ENCODE assay signal across 32 cellular contexts in genomic region chr17:3590768-3591167, GRCh38.
"Had no signal": no experiment of that assay in that cellular context is flagged by ENCODE, and none has a peak within 500 bp of the region (broad histone marks: within the 10 kb centered on the region; RNA-seq: fewer than 3 reads in every experiment).

No MANE protein-coding gene starts in this region.

- H3K9me3 Mint-ChIP-seq: activated B cell treated with CpG ODN at 0.5 μM for 24 hours; activated CD8-positive, alpha-beta T cell treated with anti-CD3 and anti-CD28 coated beads for 36 hours; activated T-cell treated with anti-CD3 and anti-CD28 coated beads, Interleukin-2, amount 50 U/mL, for 4 hours; activated T-helper 17 cell treated with anti-CD3 and anti-CD28 coated beads, Interleukin-2, amount 50 U/mL, for 72 hours; T-helper 2 cell treated with Interferon-gamma antibody and Interleukin-4, amounts not matched to agents 5 μg/mL and 100 μg/mL, for 36 hours had no signal

- H3K27me3 Mint-ChIP-seq: activated B cell treated with CpG ODN at 0.5 μM for 24 hours; activated CD8-positive, alpha-beta T cell treated with anti-CD3 and anti-CD28 coated beads for 36 hours; activated naive CD8-positive, alpha-beta T cell; activated T-helper 17 cell treated with anti-CD3 and anti-CD28 coated beads, Interleukin-2, amount 50 U/mL, for 72 hours; T-helper 17 cell had no signal

- H3K27me3 ChIP-seq: brain microvascular endothelial cell, colonic mucosa, esophagus muscularis mucosa, foreskin keratinocyte, gastroesophageal sphincter had no signal

- H3K27ac ChIP-seq: brain microvascular endothelial cell, colonic mucosa, esophagus muscularis mucosa, foreskin keratinocyte, gastroesophageal sphincter, WERI-Rb-1 had no signal

- H3K9me3 ChIP-seq: colonic mucosa, esophagus muscularis mucosa, gastroesophageal sphincter had no signal

- FAIRE-seq: astrocyte had no signal

- H3K4me3 Mint-ChIP-seq: activated B cell treated with CpG ODN at 0.5 μM for 24 hours; activated CD8-positive, alpha-beta T cell treated with anti-CD3 and anti-CD28 coated beads for 36 hours; activated naive CD8-positive, alpha-beta T cell; activated T-cell treated with anti-CD3 and anti-CD28 coated beads, Interleukin-2, amount 50 U/mL, for 4 hours; activated T-helper 17 cell treated with anti-CD3 and anti-CD28 coated beads, Interleukin-2, amount 50 U/mL, for 72 hours; T-helper 17 cell; T-helper 2 cell treated with Interferon-gamma antibody and Interleukin-4, amounts not matched to agents 5 μg/mL and 100 μg/mL, for 36 hours had no signal

- ATAC-seq: activated CD4-positive, CD25-positive, alpha-beta regulatory T cell treated with anti-CD3 and anti-CD28 coated beads, Interleukin-2, amount 50 U/mL, for 24 hours; activated CD8-positive, alpha-beta T cell treated with anti-CD3 and anti-CD28 coated beads for 36 hours; activated T-cell treated with anti-CD3 and anti-CD28 coated beads, Interleukin-2, amount 50 U/mL, for 4 hours; activated T-helper 17 cell treated with anti-CD3 and anti-CD28 coated beads, Interleukin-2, amount 50 U/mL, for 72 hours; foreskin keratinocyte; gastroesophageal sphincter; T-helper 17 cell had no signal

- DNase-seq: activated B cell treated with CpG ODN at 0.5 μM for 24 hours; activated CD4-positive, alpha-beta T cell treated with anti-CD3 and anti-CD28 coated beads for 48 hours; activated CD4-positive, alpha-beta T cell treated with anti-CD3 and anti-CD28 coated beads, Interleukin-2, amount 50 U/mL, for 1 hour; activated CD4-positive, alpha-beta T cell treated with anti-CD3 and anti-CD28 coated beads, Interleukin-2, amount 50 U/mL, for 48 hours; activated CD8-positive, alpha-beta memory T cell treated with anti-CD3 and anti-CD28 coated beads for 24 hours; activated CD8-positive, alpha-beta T cell treated with anti-CD3 and anti-CD28 coated beads for 36 hours; activated effector memory CD4-positive, alpha-beta T cell treated with Interleukin-2 at 50 U/mL for 16 hours; activated gamma-delta T cell treated with Interleukin-2 at 50 U/mL for 16 hours; activated naive CD4-positive, alpha-beta T cell treated with anti-CD3 and anti-CD28 coated beads, Interleukin-2, amount 50 U/mL, for 16 hours; activated naive CD4-positive, alpha-beta T cell treated with Interleukin-2 at 50 U/mL for 16 hours; activated T-cell treated with anti-CD3 and anti-CD28 coated beads, Interleukin-2, amount 50 U/mL, for 4 hours; amniotic stem cell; anterior cingulate cortex; brain microvascular endothelial cell; central memory CD4-positive, alpha-beta T cell; cerebellar nuclear complex; colonic mucosa; effector CD8-positive, alpha-beta T cell; erythroblast; foreskin keratinocyte; head of caudate nucleus; T-helper 1 cell; T-helper 17 cell; T1000; WERI-Rb-1 had no signal

- H3K4me1 ChIP-seq: colonic mucosa, foreskin keratinocyte had no signal

- H3K4me3 ChIP-seq: colonic mucosa, esophagus muscularis mucosa, gastroesophageal sphincter had no signal

- H3K27ac Mint-ChIP-seq: activated B cell treated with CpG ODN at 0.5 μM for 24 hours; activated CD8-positive, alpha-beta T cell treated with anti-CD3 and anti-CD28 coated beads for 36 hours; activated naive CD8-positive, alpha-beta T cell; activated T-helper 17 cell treated with anti-CD3 and anti-CD28 coated beads, Interleukin-2, amount 50 U/mL, for 72 hours; T-helper 17 cell; T-helper 2 cell treated with Interferon-gamma antibody and Interleukin-4, amounts not matched to agents 5 μg/mL and 100 μg/mL, for 36 hours had no signal

- H3K4me1 Mint-ChIP-seq: activated T-helper 17 cell treated with anti-CD3 and anti-CD28 coated beads, Interleukin-2, amount 50 U/mL, for 72 hours had no signal

- H3K36me3 ChIP-seq: colonic mucosa had no signal
